Comparison of ENCODE assay signal across 9 cellular contexts in the genomic region with DNA sequence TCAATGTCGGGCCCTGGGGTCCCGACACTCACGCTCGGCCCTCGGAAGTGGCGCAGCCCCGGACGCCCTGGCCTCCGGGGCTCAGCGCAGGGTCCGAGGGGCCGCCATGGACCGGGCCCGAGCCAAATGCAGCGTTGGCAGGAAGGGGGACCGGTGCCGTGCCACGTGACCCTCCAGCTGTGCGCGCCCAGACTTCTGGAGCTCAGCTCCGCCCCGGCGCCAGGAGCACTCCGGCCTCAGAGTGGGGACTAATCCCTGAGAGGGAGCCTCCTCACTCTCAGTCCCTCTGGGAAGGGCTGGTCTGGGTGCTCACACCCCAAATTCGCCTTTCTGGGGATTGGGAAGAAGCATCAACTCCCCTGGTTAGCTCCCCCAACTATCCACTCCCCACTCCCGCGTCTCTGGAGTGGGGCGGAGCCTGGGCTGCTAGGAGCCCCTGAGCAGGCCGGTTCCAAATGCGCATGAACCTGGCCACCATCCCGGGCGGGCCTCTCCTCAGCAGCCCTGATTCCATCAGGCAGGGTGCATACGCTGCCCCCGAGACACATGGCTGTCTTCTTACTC. TPM values are rescaled to one million over a fixed set of nuclear protein-coding genes. Genes with fewer than 3 reads are reported as not detected.
DNase-seq lines count a peak whose midpoint lies in the region; ATAC-seq, FAIRE-seq and TF ChIP-seq lines count a peak whose summit lies in the region.
"Had no signal": no experiment of that assay in that cellular context is flagged by ENCODE, and none has a peak within 500 bp of the region (broad histone marks: within the 10 kb centered on the region; RNA-seq: fewer than 3 reads in every experiment).

TSS of gene B3GNT9 (minus strand) at position 166 of the 564 bp plus-strand sequence. CDS start 513 bp downstream, outside the sequence.

- peaks cover 4% of the 10 kb centered on the region for H3K9me3 Mint-ChIP-seq in astrocyte (ENCODE audit: unreplicated experiment)

- intact Hi-C loops in psoas muscle (cut with DNase I), result no loop called here

- H3K4me2 ChIP-seq in astrocyte (ENCODE audit: low read length), result peak within 1 kb of the TSS; percentile 88
- H3K4me2 ChIP-seq in hepatocyte, result peak within 1 kb of the TSS; percentile 92

- H4K20me1 ChIP-seq in astrocyte (ENCODE audit: insufficient read depth, low read length) (peaks cover 36% of the 10 kb centered on the region), hepatocyte (ENCODE audit: insufficient read depth, poor library complexity, severe bottlenecking) (no peaks in the 10 kb centered on the region)

- ATAC-seq in psoas muscle, result peak; percentile 36 to 70 (median 60)

- no peak for FAIRE-seq in astrocyte (lab: Jason Lieb, UNC)

- peak within 1 kb of the TSS; percentile 77 for H3K9ac ChIP-seq in astrocyte (ENCODE audit: low read length)

- peaks cover 6% of the 10 kb centered on the region for H3K4me1 ChIP-seq in astrocyte (ENCODE audit: insufficient read depth, low read length)
- H3K4me1 ChIP-seq in hepatocyte (ENCODE audit: insufficient read depth), result peaks cover 17% of the 10 kb centered on the region
- H3K4me1 ChIP-seq in psoas muscle, result peaks cover 6% of the 10 kb centered on the region

- 3% methylated on average over 34 of the region's 34 CpGs for WGBS in hepatocyte (ENCODE audit: low lambda C conversion rate, missing lambda C conversion rate)
- 1 to 2% (median 1%) methylated on average over 30 to 34 of the region's 34 CpGs for WGBS in psoas muscle, 3 donors

- H3K9me3 ChIP-seq in astrocyte (ENCODE audit: insufficient read depth, low read depth, low read length) (no peaks in the 10 kb centered on the region), hepatocyte (ENCODE audit: low read depth) (no peaks in the 10 kb centered on the region), psoas muscle (no peaks in the 10 kb centered on the region)

- H3K27ac ChIP-seq in astrocyte (ENCODE audit: low read depth, low read length) (no peak within 1 kb of the TSS), hepatocyte (peak within 1 kb of the TSS; percentile 98), psoas muscle (peak within 1 kb of the TSS; percentile 42)
- H3K27ac ChIP-seq: C4-2B had no signal

- no peaks in the 10 kb centered on the region for H3K79me2 ChIP-seq in astrocyte (ENCODE audit: insufficient read depth, low read length)
- peaks cover 4% of the 10 kb centered on the region for H3K79me2 ChIP-seq in hepatocyte

- TF ChIP-seq CTCF in astrocyte (IDR thresholded peaks at IDR 0.05; ENCODE audit: insufficient read depth, low read depth, low read length) (no peak), hepatocyte (IDR thresholded peaks at IDR 0.05; ENCODE audit: poor library complexity) (no peak), psoas muscle (IDR thresholded peaks at IDR 0.05) (no peak)

- H3K4me3 ChIP-seq in astrocyte (ENCODE audit: insufficient read depth, low read depth, low read length) (peak within 1 kb of the TSS; percentile 55), hepatocyte (peak within 1 kb of the TSS; percentile 82), psoas muscle (peak within 1 kb of the TSS; percentile 68)

- peak within 1 kb of the TSS; percentile 81 for H2AFZ ChIP-seq in astrocyte (ENCODE audit: low read depth, low read length)
- peak within 1 kb of the TSS; percentile 94 for H2AFZ ChIP-seq in hepatocyte

- H3K4me3 Mint-ChIP-seq in astrocyte (ENCODE audit: unreplicated experiment), result peak within 1 kb of the TSS; percentile 75

- no peaks in the 10 kb centered on the region for H3K9me2 ChIP-seq in hepatocyte (replicated peaks; ENCODE audit: insufficient read depth)

- peak; percentile 20 for DNase-seq in NCI-H146 (lab: John Stamatoyannopoulos, UW)
- DNase-seq in NCI-H146 treated with DMSO at 0.1 percent for 48 hours (lab: John Stamatoyannopoulos, UW; ENCODE audit: unreplicated experiment), result no peak
- DNase-seq in GOT3 (lab: John Stamatoyannopoulos, UW), result peak; percentile 49
- DNase-seq in NCI-H446 treated with DMSO at 0.1 percent for 48 hours (lab: John Stamatoyannopoulos, UW), result peak; percentile 45
- DNase-seq in astrocyte (ENCODE audit: low read depth), result peak; percentile 65
- DNase-seq in hepatocyte (ENCODE audit: low spot score), result peak; percentile 91
- peak; percentile 78 for DNase-seq in psoas muscle
- DNase-seq in OCI-M2 (lab: John Stamatoyannopoulos, UW; ENCODE audit: unreplicated experiment), result no peak

- H3K27me3 ChIP-seq in astrocyte (ENCODE audit: insufficient read depth, low read length), result peaks cover 19% of the 10 kb centered on the region
- H3K27me3 ChIP-seq in hepatocyte, result peaks cover 18% of the 10 kb centered on the region
- peaks cover 0 to 17% (median 0%) of the 10 kb centered on the region in 3 donors for H3K27me3 ChIP-seq in psoas muscle (ENCODE audit: insufficient read depth in 3 of 3, low read length in 2 of 3)

- peak within 1 kb of the TSS; percentile 26 for H3K27ac Mint-ChIP-seq in astrocyte (ENCODE audit: unreplicated experiment)

- peaks cover 21% of the 10 kb centered on the region for H3K36me3 Mint-ChIP-seq in astrocyte (ENCODE audit: low read depth, unreplicated experiment)

- H3K27me3 Mint-ChIP-seq in astrocyte (ENCODE audit: low read depth, unreplicated experiment), result peaks cover 35% of the 10 kb centered on the region

- no peaks in the 10 kb centered on the region for H3K4me1 Mint-ChIP-seq in astrocyte (ENCODE audit: low read depth, unreplicated experiment)

- H3K36me3 ChIP-seq in astrocyte (ENCODE audit: insufficient read depth, low read length), result peaks cover 8% of the 10 kb centered on the region
- no peaks in the 10 kb centered on the region for H3K36me3 ChIP-seq in hepatocyte (replicated peaks; ENCODE audit: insufficient read depth, low read depth)
- peaks cover 9 to 35% of the 10 kb centered on the region in 2 donors for H3K36me3 ChIP-seq in psoas muscle (ENCODE audit: insufficient read depth in 1 of 2, low read depth in 1 of 2)

RNA-seq across cellular contexts. Expression of gene B3GNT9, which starts in this region (rescaled TPM):
- total RNA-seq in astrocyte (7.6 and 9.4 TPM in 2 replicates), hepatocyte (33.3 and 34.5 TPM in 2 replicates), psoas muscle (1 to 10 TPM in 3 of 4 donors, under 1 TPM in 1; 0.69 to 4.1 (median 2.3) TPM)
- polyA plus RNA-seq in hepatocyte (37.5 and 44.2 TPM in 2 replicates), psoas muscle (1 to 10 TPM in 1 of 3 donors, under 1 TPM in 2; 0.75 to 1.8 (median 0.86) TPM)

Comparison
In these comparisons a context has a peak if more than half of its experiments do, and no peak if none do; other contexts are left out.
1. RNA of gene B3GNT9 (polyA plus RNA-seq): 37.5 to 44.2 TPM in hepatocyte; 0.75 to 1.8 TPM in psoas muscle; every median in the first group is over 10 times any median in the second.
2. DNase-seq: peak in NCI-H146 (single experiment), GOT3 (single experiment), NCI-H446 treated with DMSO at 0.1 percent for 48 hours (single experiment), astrocyte (single experiment), hepatocyte (single experiment) and psoas muscle (2 of 2); none in NCI-H146 treated with DMSO at 0.1 percent for 48 hours (single experiment) and OCI-M2 (single experiment).
3. Peak in every context shown above with its lines, with median percentiles within 50 percentile points of each other: H3K4me3 ChIP-seq.